Comparison of ENCODE assay signal across 9 cellular contexts in genomic region chr5:78964889-78965288, GRCh38. TPM values are rescaled to one million over a fixed set of nuclear protein-coding genes. Genes with fewer than 3 reads are reported as not detected.
DNase-seq lines count a peak whose midpoint lies in the region; ATAC-seq and TF ChIP-seq lines count a peak whose summit lies in the region.
"Had no signal": no experiment of that assay in that cellular context is flagged by ENCODE, and none has a peak within 500 bp of the region (broad histone marks: within the 10 kb centered on the region; RNA-seq: fewer than 3 reads in every experiment).

No MANE protein-coding gene starts in this region.

- H3K36me3 ChIP-seq in transverse colon: no peaks in the 10 kb centered on the region

- TF ChIP-seq EP300 in transverse colon (IDR thresholded peaks at IDR 0.05; ENCODE audit: low read depth): no peak

- H3K4me1 ChIP-seq in transverse colon: peaks cover 0 to 10% (median 2%) of the 10 kb centered on the region in 4 donors
- H3K4me1 ChIP-seq: BLaER1 had no signal

- H3K27ac ChIP-seq in transverse colon: no peak overlapping the region
- H3K27ac ChIP-seq: BLaER1 had no signal

- no peak overlapping the region for H3K4me3 ChIP-seq in transverse colon
- H3K4me3 ChIP-seq: BLaER1 had no signal

- ATAC-seq in GM19452 (IDR thresholded peaks at IDR 0.05; ENCODE audit: unreplicated experiment): no peak

- in situ Hi-C loops in transverse colon (cut with MboI; ENCODE audit: low pct_ligation_motif_present in 1 of 4, low pct_unique_long_range_greater_than_20kb in 1 of 4, low sequenced_read_pairs in 3 of 4): loop anchor here in 1 of 4 donors (25.0 kb wide), 1 partner anchor 628 kb away; no protein-coding TSS in a partner anchor

- no peaks in the 10 kb centered on the region for H3K9me3 ChIP-seq in transverse colon
- H3K9me3 ChIP-seq: BLaER1 had no signal

- DNase-seq in NCI-H187 treated with DMSO at 0.1 percent for 48 hours (lab: John Stamatoyannopoulos, UW) (peak; percentile 7), NCI-H187 (lab: John Stamatoyannopoulos, UW) (no peak), NCI-H2081 treated with DMSO at 0.1 percent for 48 hours (lab: John Stamatoyannopoulos, UW) (peak; percentile 27), amniotic epithelial cell (ENCODE audit: low read depth) (peak; percentile 80), inferior parietal cortex (ENCODE audit: extremely low spot score) (peak; percentile 89), transverse colon (no peak), occipital lobe (lab: John Stamatoyannopoulos, UW) (no peak)

- TF ChIP-seq POLR2A in transverse colon (IDR thresholded peaks at IDR 0.05): no peak

- intact Hi-C loops in transverse colon (cut with DNase I; ENCODE audit: low total_unique reads): loop anchor here (5.0 kb wide), 1 partner anchor 428 kb away; no protein-coding TSS in a partner anchor

- TF ChIP-seq CTCF in transverse colon (IDR thresholded peaks at IDR 0.05): peak; percentile 35 to 63 (median 48)

- 55 to 59% methylated on average over 2 of the region's 2 CpGs for WGBS in transverse colon (ENCODE audit: low coverage in 1 of 2), 2 donors

- no peaks in the 10 kb centered on the region for H3K27me3 ChIP-seq in transverse colon
- H3K27me3 ChIP-seq: BLaER1 had no signal

RNA-seq across cellular contexts. Expression of gene ARSB, which starts 20.2 kb away (rescaled TPM):
- total RNA-seq in transverse colon: 10 to 100 TPM in 3 of 4 donors, 1 to 10 TPM in 1; 9.1 to 12.7 (median 10.7) TPM
- 24.6 TPM for total RNA-seq in occipital lobe

Comparison
In these comparisons a context has a peak if more than half of its experiments do, and no peak if none do; other contexts are left out.
1. DNase-seq: peak in NCI-H187 treated with DMSO at 0.1 percent for 48 hours (single experiment), NCI-H2081 treated with DMSO at 0.1 percent for 48 hours (single experiment), amniotic epithelial cell (single experiment) and inferior parietal cortex (single experiment); none in NCI-H187 (0 of 2), transverse colon (single experiment) and occipital lobe (single experiment).